Comparison of ENCODE assay signal across 14 cellular contexts in genomic region chr1:12604986-12605385, GRCh38. TPM values are rescaled to one million over a fixed set of nuclear protein-coding genes. Genes with fewer than 3 reads are reported as not detected.
A peak's percentile ranks its signal among the peaks of the same experiment; 100 is the strongest.
DNase-seq lines count a peak whose midpoint lies in the region; ATAC-seq and TF ChIP-seq lines count a peak whose summit lies in the region.
"Had no signal": no experiment of that assay in that cellular context is flagged by ENCODE, and none has a peak within 500 bp of the region (broad histone marks: within the 10 kb centered on the region; RNA-seq: fewer than 3 reads in every experiment).

No MANE protein-coding gene starts in this region.

- no peak for ATAC-seq in HG02588 (IDR thresholded peaks at IDR 0.05; ENCODE audit: unreplicated experiment)

- peaks cover 4 to 31% (median 11%) of the 10 kb centered on the region in 3 donors for H3K36me3 Mint-ChIP-seq in CD8-positive, alpha-beta memory T cell
- peaks cover 48% of the 10 kb centered on the region for H3K36me3 Mint-ChIP-seq in activated T-helper 1 cell treated with anti-CD3 and anti-CD28 coated beads, Interleukin-12 subunit alpha, Interleukin-12 subunit beta, Interleukin-2, Interleukin-4 antibody, amounts not matched to agents 30 ng/mL and 10 ng/mL and 1 ng/mL, durations not matched to agents 14 hours and 24 hours and 36 hours (ENCODE audit: low read depth)
- peaks cover 33% of the 10 kb centered on the region for H3K36me3 Mint-ChIP-seq in mesothelial cell of epicardium
- peaks cover 6% of the 10 kb centered on the region for H3K36me3 Mint-ChIP-seq in HFFc6 (ENCODE audit: low read depth)

- intact Hi-C loops in activated T-helper 1 cell treated with anti-CD3 and anti-CD28 coated beads, Interleukin-12 subunit alpha, Interleukin-12 subunit beta, Interleukin-2, Interleukin-4 antibody, amounts not matched to agents 30 ng/mL and 10 ng/mL and 1 ng/mL, durations not matched to agents 14 hours and 24 hours and 36 hours (cut with micrococcal nuclease) = loop anchor here (1.0 to 5.0 kb wide), 3 partner anchors 93 to 167 kb away; no protein-coding TSS in a partner anchor

- POLR2A ChIA-PET in CD8-positive, alpha-beta memory T cell (lab: Charles Lee) = interaction anchor here (0.6 to 2.3 kb wide), 5 partner anchors 11 to 169 kb away, joined by 3 to 24 read pairs (median 10); partner anchors contain the start of gene DHRS3

- peak overlapping the region in 10 of 11 experiments; percentile 63 to 94 (median 80); a peak in 19 of 22 replicates for H3K4me2 ChIP-seq in BLaER1 treated with 17β-estradiol and CSF1 and Interleukin-3, amounts not matched to agents 10 nM and 100 nM

- H3K9ac ChIP-seq in BLaER1 treated with 17β-estradiol and CSF1 and Interleukin-3, amounts not matched to agents 10 nM and 100 nM = peak overlapping the region in 5 of 11 experiments; percentile 22 to 70 (median 60); a peak in 6 of 22 replicates

- no peaks in the 10 kb centered on the region for H3K27me3 ChIP-seq in BLaER1 treated with 17β-estradiol and CSF1 and Interleukin-3, amounts not matched to agents 10 nM and 100 nM
- H3K27me3 ChIP-seq in CD8-positive, alpha-beta memory T cell (ENCODE audit: insufficient read depth, low read length, poor library complexity, severe bottlenecking) = no peaks in the 10 kb centered on the region

- no peaks in the 10 kb centered on the region; a peak in 1 of 22 replicates for H3K36me3 ChIP-seq in BLaER1 treated with 17β-estradiol and CSF1 and Interleukin-3, amounts not matched to agents 10 nM and 100 nM
- H3K36me3 ChIP-seq in CD8-positive, alpha-beta memory T cell (ENCODE audit: insufficient read depth, low read length) = peaks cover 6% of the 10 kb centered on the region
- H3K36me3 ChIP-seq: HAP-1 had no signal

- H3K4me3 ChIP-seq in BLaER1 treated with 17β-estradiol and CSF1 and Interleukin-3, amounts not matched to agents 10 nM and 100 nM = no peak overlapping the region
- H3K4me3 ChIP-seq in CD8-positive, alpha-beta memory T cell (ENCODE audit: low read length) = no peak overlapping the region
- H3K4me3 ChIP-seq: HAP-1 had no signal

- peak overlapping the region in 2 of 7 donors; percentile 11 to 16 for H3K4me3 Mint-ChIP-seq in CD8-positive, alpha-beta memory T cell
- no peak overlapping the region for H3K4me3 Mint-ChIP-seq in activated T-helper 1 cell treated with anti-CD3 and anti-CD28 coated beads, Interleukin-12 subunit alpha, Interleukin-12 subunit beta, Interleukin-2, Interleukin-4 antibody, amounts not matched to agents 30 ng/mL and 10 ng/mL and 1 ng/mL, durations not matched to agents 14 hours and 24 hours and 36 hours
- peak overlapping the region; percentile 36 for H3K4me3 Mint-ChIP-seq in mesothelial cell of epicardium
- no peak overlapping the region for H3K4me3 Mint-ChIP-seq in HFFc6

- TF ChIP-seq CTCF in mesothelial cell of epicardium (IDR thresholded peaks at IDR 0.05; ENCODE audit: unreplicated experiment) = no peak
- no peak for TF ChIP-seq CTCF in HFFc6 (IDR thresholded peaks at IDR 0.05)

- H3K27ac ChIP-seq in BLaER1 treated with 17β-estradiol and CSF1 and Interleukin-3, amounts not matched to agents 10 nM and 100 nM = peak overlapping the region in 9 of 11 experiments; percentile 60 to 87 (median 81); a peak in 18 of 22 replicates
- no peak overlapping the region for H3K27ac ChIP-seq in CD8-positive, alpha-beta memory T cell (ENCODE audit: low read depth, low read length)

- H3K27me3 Mint-ChIP-seq in CD8-positive, alpha-beta memory T cell = peaks cover 0 to 2% of the 10 kb centered on the region in 2 donors
- H3K27me3 Mint-ChIP-seq in activated T-helper 1 cell treated with anti-CD3 and anti-CD28 coated beads, Interleukin-12 subunit alpha, Interleukin-12 subunit beta, Interleukin-2, Interleukin-4 antibody, amounts not matched to agents 30 ng/mL and 10 ng/mL and 1 ng/mL, durations not matched to agents 14 hours and 24 hours and 36 hours (ENCODE audit: insufficient read depth) = peaks cover 4% of the 10 kb centered on the region
- H3K27me3 Mint-ChIP-seq in mesothelial cell of epicardium (ENCODE audit: low read depth) (no peaks in the 10 kb centered on the region), HFFc6 (ENCODE audit: insufficient read depth) (peaks cover 8% of the 10 kb centered on the region)

- CTCF ChIA-PET in CD8-positive, alpha-beta memory T cell (lab: Charles Lee) = interaction anchor here (1.0 to 5.4 kb wide), 4 partner anchors 13 to 197 kb away, joined by 3 to 124 read pairs (median 4); partner anchors contain the start of gene DHRS3

- H3K4me1 ChIP-seq in BLaER1 treated with 17β-estradiol and CSF1 and Interleukin-3, amounts not matched to agents 10 nM and 100 nM = peaks cover 46 to 58% (median 50%) of the 10 kb centered on the region in 10 experiments
- peaks cover 55% of the 10 kb centered on the region for H3K4me1 ChIP-seq in CD8-positive, alpha-beta memory T cell (ENCODE audit: insufficient read depth, low read length)

- peak overlapping the region in 7 of 8 donors; percentile 9 to 96 (median 79) for H3K27ac Mint-ChIP-seq in CD8-positive, alpha-beta memory T cell
- peak overlapping the region; percentile 64 for H3K27ac Mint-ChIP-seq in activated T-helper 1 cell treated with anti-CD3 and anti-CD28 coated beads, Interleukin-12 subunit alpha, Interleukin-12 subunit beta, Interleukin-2, Interleukin-4 antibody, amounts not matched to agents 30 ng/mL and 10 ng/mL and 1 ng/mL, durations not matched to agents 14 hours and 24 hours and 36 hours
- H3K27ac Mint-ChIP-seq in mesothelial cell of epicardium = peak overlapping the region; percentile 96
- no peak overlapping the region for H3K27ac Mint-ChIP-seq in HFFc6

- H3K9me3 Mint-ChIP-seq in CD8-positive, alpha-beta memory T cell = peaks cover 0 to 4% (median 0%) of the 10 kb centered on the region in 5 donors
- H3K9me3 Mint-ChIP-seq in activated T-helper 1 cell treated with anti-CD3 and anti-CD28 coated beads, Interleukin-12 subunit alpha, Interleukin-12 subunit beta, Interleukin-2, Interleukin-4 antibody, amounts not matched to agents 30 ng/mL and 10 ng/mL and 1 ng/mL, durations not matched to agents 14 hours and 24 hours and 36 hours = peaks cover 4% of the 10 kb centered on the region
- H3K9me3 Mint-ChIP-seq in mesothelial cell of epicardium (no peaks in the 10 kb centered on the region), HFFc6 (peaks cover 5% of the 10 kb centered on the region)

- DNase-seq in CD8-positive, alpha-beta memory T cell = no peak
- DNase-seq in activated T-helper 1 cell treated with anti-CD3 and anti-CD28 coated beads, Interleukin-12 subunit alpha, Interleukin-12 subunit beta, Interleukin-2, Interleukin-4 antibody, amounts not matched to agents 30 ng/mL and 10 ng/mL and 1 ng/mL, durations not matched to agents 14 hours and 24 hours and 36 hours (ENCODE audit: low spot score) = no peak
- DNase-seq in mesothelial cell of epicardium (ENCODE audit: low spot score in 2 of 2, unreplicated experiment in 2 of 2) (no peak), islet precursor cell (no peak), HFFc6 (no peak)
- DNase-seq: activated gamma-delta T cell, hippocampal formation, NCI-H1048 had no signal

- H3K9me3 ChIP-seq in BLaER1 treated with 17β-estradiol and CSF1 and Interleukin-3, amounts not matched to agents 10 nM and 100 nM (replicated peaks in 1 of 11) = peaks cover 5 to 24% (median 18%) of the 10 kb centered on the region in 11 experiments; a peak in 20 of 22 replicates
- H3K9me3 ChIP-seq in CD8-positive, alpha-beta memory T cell (ENCODE audit: low read length) = no peaks in the 10 kb centered on the region

- no peaks in the 10 kb centered on the region for H4K20me1 ChIP-seq in BLaER1 treated with 17β-estradiol and CSF1 and Interleukin-3, amounts not matched to agents 10 nM and 100 nM

- H3K4me1 Mint-ChIP-seq in CD8-positive, alpha-beta memory T cell = peaks cover 46 to 82% (median 59%) of the 10 kb centered on the region in 3 donors
- peaks cover 47% of the 10 kb centered on the region for H3K4me1 Mint-ChIP-seq in activated T-helper 1 cell treated with anti-CD3 and anti-CD28 coated beads, Interleukin-12 subunit alpha, Interleukin-12 subunit beta, Interleukin-2, Interleukin-4 antibody, amounts not matched to agents 30 ng/mL and 10 ng/mL and 1 ng/mL, durations not matched to agents 14 hours and 24 hours and 36 hours (ENCODE audit: low read depth)
- peaks cover 96% of the 10 kb centered on the region for H3K4me1 Mint-ChIP-seq in mesothelial cell of epicardium
- peaks cover 58% of the 10 kb centered on the region for H3K4me1 Mint-ChIP-seq in HFFc6 (ENCODE audit: low read depth)

RNA-seq across cellular contexts. Expression of gene DHRS3, which starts 13.0 kb away (rescaled TPM):
- 100 to 1,000 TPM; 117 to 123 TPM for total RNA-seq in CD8-positive, alpha-beta memory T cell
- 31.9 TPM for polyA plus RNA-seq in CD8-positive, alpha-beta memory T cell
- total RNA-seq in activated T-helper 1 cell treated with anti-CD3 and anti-CD28 coated beads, Interleukin-12 subunit alpha, Interleukin-12 subunit beta, Interleukin-2, Interleukin-4 antibody, amounts not matched to agents 30 ng/mL and 10 ng/mL and 1 ng/mL, durations not matched to agents 14 hours and 24 hours and 36 hours = 109 and 111 TPM in 2 replicates
- 1,067 to 1,086 TPM (median 1,071 TPM) in 3 replicates for total RNA-seq in mesothelial cell of epicardium
- 10 to 100 TPM in 4 of 6 experiments, 1 to 10 TPM in 2; 6.0 to 29.1 (median 27.1) TPM for total RNA-seq in HFFc6 (2021; fragmentation: NEBNext Ultra II Directional; extraction: Animal tissue kit (Norgen Biotek cat#: 25700))

RNA-seq across cellular contexts. Expression of gene AADACL4, which starts 38.9 kb away (rescaled TPM):
- not detected for total RNA-seq in CD8-positive, alpha-beta memory T cell
- not detected for polyA plus RNA-seq in CD8-positive, alpha-beta memory T cell
- total RNA-seq in activated T-helper 1 cell treated with anti-CD3 and anti-CD28 coated beads, Interleukin-12 subunit alpha, Interleukin-12 subunit beta, Interleukin-2, Interleukin-4 antibody, amounts not matched to agents 30 ng/mL and 10 ng/mL and 1 ng/mL, durations not matched to agents 14 hours and 24 hours and 36 hours = not detected in 2 replicates
- 0.31 to 0.36 TPM (median 0.31 TPM) in 3 replicates for total RNA-seq in mesothelial cell of epicardium
- not detected for total RNA-seq in HFFc6 (2021; fragmentation: NEBNext Ultra II Directional; extraction: Animal tissue kit (Norgen Biotek cat#: 25700))
- total RNA-seq: astrocyte, kidney epithelial cell, ureter had no signal
